ENCODE assay signal across 29 cellular contexts in genomic region chr9:4864698-4865097, GRCh38.
"Had no signal": no experiment of that assay in that cellular context is flagged by ENCODE, and none has a peak within 500 bp of the region (broad histone marks: within the 10 kb centered on the region; RNA-seq: fewer than 3 reads in every experiment).

No MANE protein-coding gene starts in this region.

- H3K27ac Mint-ChIP-seq: activated naive CD8-positive, alpha-beta T cell treated with anti-CD3 and anti-CD28 coated beads, Interleukin-2, amount 50 U/mL, for 24 hours; dendritic cell treated with granulocyte-macrophage colony-stimulating factor and Interleukin-4, amounts not matched to agents 40 ng/mL and 50 ng/mL, for 4 days; memory B cell; natural killer cell; stimulated activated memory B cell treated with anti-CD40 and anti-IgM and Interleukin-4, amounts not matched to agents 10 μg/mL and 1 μg/mL and 100 μg/mL, for 72 hours had no signal

- H3K9me3 Mint-ChIP-seq: activated naive CD8-positive, alpha-beta T cell treated with anti-CD3 and anti-CD28 coated beads, Interleukin-2, amount 50 U/mL, for 24 hours; dendritic cell treated with granulocyte-macrophage colony-stimulating factor and Interleukin-4, amounts not matched to agents 40 ng/mL and 50 ng/mL, for 4 days; endodermal cell; immature natural killer cell; memory B cell; natural killer cell; stimulated activated memory B cell treated with anti-CD40 and anti-IgM and Interleukin-4, amounts not matched to agents 10 μg/mL and 1 μg/mL and 100 μg/mL, for 72 hours had no signal

- H3K36me3 ChIP-seq: breast epithelium, prostate gland had no signal

- H3K4me3 ChIP-seq: breast epithelium, heart left ventricle, prostate gland, sigmoid colon, stomach, tibial nerve had no signal

- H3K4me1 ChIP-seq: breast epithelium, prostate gland, sigmoid colon had no signal

- H3K27me3 ChIP-seq: breast epithelium, heart left ventricle, neutrophil, sigmoid colon, stomach, tibial nerve had no signal

- H3K4me3 Mint-ChIP-seq: activated naive CD8-positive, alpha-beta T cell treated with anti-CD3 and anti-CD28 coated beads, Interleukin-2, amount 50 U/mL, for 24 hours; dendritic cell treated with granulocyte-macrophage colony-stimulating factor and Interleukin-4, amounts not matched to agents 40 ng/mL and 50 ng/mL, for 4 days; endodermal cell; immature natural killer cell; memory B cell; natural killer cell; stimulated activated memory B cell treated with anti-CD40 and anti-IgM and Interleukin-4, amounts not matched to agents 10 μg/mL and 1 μg/mL and 100 μg/mL, for 72 hours had no signal

- DNase-seq: activated CD4-positive, alpha-beta T cell treated with anti-CD3 and anti-CD28 coated beads for 4 hours; activated CD4-positive, alpha-beta T cell treated with anti-CD3 and anti-CD28 coated beads, Interleukin-2, amount 50 U/mL, for 4 hours; activated CD8-positive, alpha-beta memory T cell treated with anti-CD3 and anti-CD28 coated beads, Interleukin-2, amount 50 U/mL, for 4 hours; activated gamma-delta T cell treated with Interleukin-2 at 50 U/mL for 16 hours; activated naive CD4-positive, alpha-beta T cell treated with anti-CD3 and anti-CD28 coated beads, Interleukin-2, amount 50 U/mL, for 16 hours; activated naive CD8-positive, alpha-beta T cell treated with anti-CD3 and anti-CD28 coated beads, Interleukin-2, amount 50 U/mL, for 24 hours; activated T-cell treated with anti-CD3 and anti-CD28 coated beads, Interleukin-2, amount 50 U/mL, for 1 hour; amygdala; central memory CD4-positive, alpha-beta T cell; endodermal cell; foreskin fibroblast; heart left ventricle; hypothalamus; immature natural killer cell; kidney; left colon; natural killer cell; sigmoid colon; small intestine; stimulated activated CD4-positive, alpha-beta T cell treated with anti-CD3 and anti-CD28 coated beads, Interleukin-4, amount 100 ng/mL, for 24 hours; stomach had no signal

- H3K4me1 Mint-ChIP-seq: endodermal cell; memory B cell; stimulated activated memory B cell treated with anti-CD40 and anti-IgM and Interleukin-4, amounts not matched to agents 10 μg/mL and 1 μg/mL and 100 μg/mL, for 72 hours had no signal

- H3K27me3 Mint-ChIP-seq: activated naive CD8-positive, alpha-beta T cell treated with anti-CD3 and anti-CD28 coated beads, Interleukin-2, amount 50 U/mL, for 24 hours; dendritic cell treated with granulocyte-macrophage colony-stimulating factor and Interleukin-4, amounts not matched to agents 40 ng/mL and 50 ng/mL, for 4 days; memory B cell; stimulated activated memory B cell treated with anti-CD40 and anti-IgM and Interleukin-4, amounts not matched to agents 10 μg/mL and 1 μg/mL and 100 μg/mL, for 72 hours had no signal

- H3K9me3 ChIP-seq: breast epithelium, heart left ventricle, neutrophil, prostate gland, sigmoid colon, stomach, tibial nerve had no signal

- H3K27ac ChIP-seq: breast epithelium, heart left ventricle, neutrophil, sigmoid colon, stomach, tibial nerve had no signal

- ATAC-seq: activated naive CD8-positive, alpha-beta T cell treated with anti-CD3 and anti-CD28 coated beads, Interleukin-2, amount 50 U/mL, for 24 hours; esophagus mucosa; heart left ventricle; left colon; natural killer cell; stimulated activated memory B cell treated with anti-CD40 and anti-IgM and Interleukin-4, amounts not matched to agents 10 μg/mL and 1 μg/mL and 100 μg/mL, for 72 hours had no signal
